Comparison of ENCODE assay signal across 8 cellular contexts in the genomic region with DNA sequence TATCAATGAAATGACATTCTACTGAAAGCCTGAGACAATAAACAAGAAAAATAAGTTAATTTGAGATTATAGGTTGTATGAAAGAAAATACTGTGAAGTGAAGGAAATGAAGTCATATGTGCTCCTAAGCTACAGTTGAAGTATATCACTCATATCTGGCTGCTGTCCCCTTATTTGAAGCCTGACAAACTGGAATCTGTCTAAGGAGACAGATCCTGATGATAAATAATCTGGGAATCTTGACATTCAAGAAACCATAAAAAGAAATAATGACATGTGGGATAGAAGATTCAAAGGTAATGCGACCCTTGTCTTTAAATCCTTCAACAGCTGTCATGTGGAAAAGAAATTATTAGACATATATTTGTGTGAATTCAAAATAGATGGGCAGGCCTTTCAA.
"Had no signal": no experiment of that assay in that cellular context is flagged by ENCODE, and none has a peak within 500 bp of the region (broad histone marks: within the 10 kb centered on the region; RNA-seq: fewer than 3 reads in every experiment).

No MANE protein-coding gene starts in this region.

- H3K4me2 ChIP-seq: GM23338 had no signal

- H3K27ac ChIP-seq: GM23248 had no signal

- H3K9ac ChIP-seq: GM23248 had no signal

- H3K36me3 ChIP-seq: HAP-1 had no signal

- DNase-seq: GM23248, GOT3, H7, H9, HCEC 1CT, HFFc6 had no signal

- H2AFZ ChIP-seq: GM23248, GM23338 had no signal

- H3K9me3 ChIP-seq: HAP-1 had no signal

- H3K4me3 ChIP-seq: GM23248, GM23338, HAP-1 had no signal
